ENCODE assay signal across 1 cellular context in genomic region chr2:132479140-132479539, GRCh38.
TF ChIP-seq lines count a peak whose summit lies in the region.

No MANE protein-coding gene starts in this region.

TF ChIP-seq in SK-N-SH, 30 proteins besides CTCF, POLR2A, EP300 and RAD21 (continued from another document):
- TF ChIP-seq, protein P1, sequence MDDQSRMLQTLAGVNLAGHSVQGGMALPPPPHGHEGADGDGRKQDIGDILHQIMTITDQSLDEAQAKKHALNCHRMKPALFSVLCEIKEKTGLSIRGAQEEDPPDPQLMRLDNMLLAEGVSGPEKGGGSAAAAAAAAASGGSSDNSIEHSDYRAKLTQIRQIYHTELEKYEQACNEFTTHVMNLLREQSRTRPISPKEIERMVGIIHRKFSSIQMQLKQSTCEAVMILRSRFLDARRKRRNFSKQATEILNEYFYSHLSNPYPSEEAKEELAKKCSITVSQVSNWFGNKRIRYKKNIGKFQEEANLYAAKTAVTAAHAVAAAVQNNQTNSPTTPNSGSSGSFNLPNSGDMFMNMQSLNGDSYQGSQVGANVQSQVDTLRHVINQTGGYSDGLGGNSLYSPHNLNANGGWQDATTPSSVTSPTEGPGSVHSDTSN (IDR thresholded peaks at IDR 0.05): no peak
- TF ChIP-seq JUND (IDR thresholded peaks at IDR 0.05) (no peak), FOXM1 (IDR thresholded peaks at IDR 0.05; ENCODE audit: low read depth) (no peak)
TF ChIP-seq in SK-N-SH: peak in this region for 0.
